ENCODE assay signal across 8 cellular contexts in the genomic region with DNA sequence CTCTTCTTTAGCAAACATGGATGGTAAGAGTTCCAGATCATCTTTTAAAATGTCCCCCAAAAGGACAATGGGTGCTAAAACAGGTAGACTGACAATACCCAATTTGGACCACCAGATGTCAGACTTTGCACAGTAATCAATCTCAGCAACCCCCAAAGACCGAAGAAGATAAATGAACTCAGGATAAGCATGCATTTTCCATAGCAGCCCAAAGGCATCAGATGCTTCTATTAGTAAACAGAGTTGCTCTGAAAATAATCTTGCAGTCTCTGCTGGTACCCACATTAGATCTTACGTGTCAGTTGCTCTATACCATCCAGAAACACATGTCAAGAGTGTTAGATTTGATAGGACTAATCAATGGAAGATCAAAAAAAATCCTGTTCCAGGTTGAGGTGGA. TPM values are rescaled to one million over a fixed set of nuclear protein-coding genes. Genes with fewer than 3 reads are reported as not detected.
DNase-seq lines count a peak whose midpoint lies in the region; ATAC-seq, FAIRE-seq and TF ChIP-seq lines count a peak whose summit lies in the region.

No MANE protein-coding gene starts in this region.

- intact Hi-C loops in vagina (cut with DNase I): loop anchor here (5.0 kb wide), 1 partner anchor 63 kb away; no protein-coding TSS in a partner anchor

- no peak overlapping the region for H3K4me2 ChIP-seq in mesendoderm (ENCODE audit: low read length)

- H3K9me3 Mint-ChIP-seq in T-cell: no peaks in the 10 kb centered on the region
- H3K9me3 Mint-ChIP-seq in effector memory CD8-positive, alpha-beta T cell: no peaks in the 10 kb centered on the region

- POLR2A ChIA-PET in T-cell (lab: Charles Lee): no interaction called here

- TF ChIP-seq POLR2A in H54 (IDR thresholded peaks at IDR 0.05; ENCODE audit: low read depth, low read length) (no peak), vagina (IDR thresholded peaks at IDR 0.05) (no peak)

- no peak overlapping the region for H3K4me3 ChIP-seq in mesendoderm (ENCODE audit: low read length)
- no peak overlapping the region for H3K4me3 ChIP-seq in vagina

- no peak overlapping the region for H2AK5ac ChIP-seq in mesendoderm (ENCODE audit: low read length)

- H3K56ac ChIP-seq in mesendoderm (ENCODE audit: low read length): no peak overlapping the region

- no peak overlapping the region for H2BK15ac ChIP-seq in mesendoderm (replicated peaks; ENCODE audit: low read depth)

- H3K36me3 Mint-ChIP-seq in T-cell: no peaks in the 10 kb centered on the region
- no peaks in the 10 kb centered on the region for H3K36me3 Mint-ChIP-seq in effector memory CD8-positive, alpha-beta T cell (ENCODE audit: insufficient read depth)

- H2BK120ac ChIP-seq in mesendoderm (ENCODE audit: low read depth, low read length): no peak overlapping the region

- H3K9ac ChIP-seq in mesendoderm (ENCODE audit: low read length): no peak overlapping the region

- H3K27ac Mint-ChIP-seq in T-cell: no peak overlapping the region
- no peak overlapping the region for H3K27ac Mint-ChIP-seq in effector memory CD8-positive, alpha-beta T cell

- H4K5ac ChIP-seq in mesendoderm (ENCODE audit: low read length): no peak overlapping the region

- H3K23ac ChIP-seq in mesendoderm (ENCODE audit: low read length): no peak overlapping the region

- H3K4me1 Mint-ChIP-seq in T-cell: peaks cover 2 to 5% (median 3%) of the 10 kb centered on the region in 3 donors
- peaks cover 3% of the 10 kb centered on the region in 2 donors for H3K4me1 Mint-ChIP-seq in effector memory CD8-positive, alpha-beta T cell (ENCODE audit: low read depth in 2 of 2)

- no peaks in the 10 kb centered on the region for H3K27me3 Mint-ChIP-seq in T-cell
- H3K27me3 Mint-ChIP-seq in effector memory CD8-positive, alpha-beta T cell: no peaks in the 10 kb centered on the region

- no peak overlapping the region for H2BK5ac ChIP-seq in mesendoderm (ENCODE audit: low read length)

- peak; percentile 53 to 73 (median 72) for TF ChIP-seq CTCF in vagina (IDR thresholded peaks at IDR 0.05)

- H3K4me3 Mint-ChIP-seq in T-cell: no peak overlapping the region
- no peak overlapping the region for H3K4me3 Mint-ChIP-seq in effector memory CD8-positive, alpha-beta T cell

- no peaks in the 10 kb centered on the region for H3K9me3 ChIP-seq in vagina

- no CpG with 5 or more reads among the region's 2 CpGs for WGBS in mesendoderm (ENCODE audit: extremely low coverage, insufficient coverage, low lambda C conversion rate)

- no peaks in the 10 kb centered on the region for H3K79me2 ChIP-seq in mesendoderm (ENCODE audit: control insufficient read depth, insufficient read depth, low read length)

- no peak overlapping the region for H4K8ac ChIP-seq in mesendoderm (ENCODE audit: low read depth, low read length)

- H3K27me3 ChIP-seq in mesendoderm (ENCODE audit: insufficient read depth, low read length, poor library complexity) (no peaks in the 10 kb centered on the region), vagina (no peaks in the 10 kb centered on the region)

- no peak overlapping the region for H3K4ac ChIP-seq in mesendoderm (ENCODE audit: low read depth, low read length)

- no peaks in the 10 kb centered on the region for H3K79me1 ChIP-seq in mesendoderm (ENCODE audit: low read length)

- H3K18ac ChIP-seq in mesendoderm (ENCODE audit: low read length): no peak overlapping the region

- CTCF ChIA-PET in T-cell (lab: Charles Lee): interaction anchor here (0.5 to 2.3 kb wide), 24 partner anchors 9 to 598 kb away, joined by 3 to 21 read pairs (median 4); a partner anchor contains a TSS

- no peaks in the 10 kb centered on the region for H3K36me3 ChIP-seq in mesendoderm (ENCODE audit: control insufficient read depth, insufficient read depth, low read length)
- H3K36me3 ChIP-seq in vagina: no peaks in the 10 kb centered on the region

- peaks cover 3% of the 10 kb centered on the region for H3K4me1 ChIP-seq in mesendoderm (ENCODE audit: control insufficient read depth, low read depth, low read length)
- H3K4me1 ChIP-seq in vagina: peaks cover 8% of the 10 kb centered on the region

- peak; percentile 81 for FAIRE-seq in H54 (lab: Jason Lieb, UNC)

- DNase-seq in activated gamma-delta T cell treated with Interleukin-2 at 50 U/mL for 16 hours (peak; percentile 39), activated gamma-delta T cell (lab: John Stamatoyannopoulos, UW) (no peak), H54 (ENCODE audit: insufficient read length, low spot score) (peak; percentile 6), NAMALWA (ENCODE audit: low spot score) (peak; percentile 79), T-cell (peak in 27 of 34 experiments; percentile 3 to 61 (median 25)), mesendoderm (peak; percentile 66), vagina (ENCODE audit: extremely low spot score in 2 of 2) (no peak)
- DNase-seq in effector memory CD8-positive, alpha-beta T cell: peak; percentile 47 to 61 (median 49)

- ATAC-seq in T-cell (replicated peaks in 1 of 4): peak; percentile 54 to 80 (median 77)
- peak; percentile 89 for ATAC-seq in effector memory CD8-positive, alpha-beta T cell (replicated peaks)

- H3K27ac ChIP-seq in mesendoderm (ENCODE audit: low read depth, low read length) (no peak overlapping the region), vagina (no peak overlapping the region)

RNA-seq across cellular contexts. Expression of a gene that starts 20.6 kb away (rescaled TPM):
- total RNA-seq in T-cell (under 1 TPM in 4 of 5 donors, not detected in 1; 0.07 to 0.18 (median 0.11) TPM), vagina (not detected)
- polyA plus RNA-seq in mesendoderm (2013, experiment 1 of 2): 0.08 TPM
- polyA plus RNA-seq in mesendoderm (2013, experiment 2 of 2): 0.07 TPM

Comparison
In these comparisons a context has a peak if more than half of its experiments do, and no peak if none do; other contexts are left out.
1. DNase-seq: peak in activated gamma-delta T cell treated with Interleukin-2 at 50 U/mL for 16 hours (single experiment), H54 (single experiment), NAMALWA (single experiment), T-cell (27 of 34), effector memory CD8-positive, alpha-beta T cell (3 of 3) and mesendoderm (single experiment); none in activated gamma-delta T cell (single experiment) and vagina (0 of 2).